ENCODE assay signal across 19 cellular contexts in genomic region chrX:39802354-39802753, GRCh38.
"Had no signal": no experiment of that assay in that cellular context is flagged by ENCODE, and none has a peak within 500 bp of the region (broad histone marks: within the 10 kb centered on the region; RNA-seq: fewer than 3 reads in every experiment).

No MANE protein-coding gene starts in this region.

- H3K27ac Mint-ChIP-seq: activated naive CD4-positive, alpha-beta T cell treated with anti-CD3 and anti-CD28 coated beads, Interleukin-2, amount 50 U/mL, for 72 hours; activated T-cell treated with anti-CD3 and anti-CD28 coated beads, Interleukin-2, amount 50 U/mL, for 24 hours; immature natural killer cell; natural killer cell; stimulated activated naive CD8-positive, alpha-beta T cell treated with anti-CD3 and anti-CD28 coated beads, Interleukin-15, amount 100 ng/mL, for 72 hours; T-helper 17 cell had no signal

- H3K27ac ChIP-seq: brain microvascular endothelial cell, psoas muscle, testis, upper lobe of right lung had no signal

- FAIRE-seq: endometrium had no signal

- H3K9me3 Mint-ChIP-seq: activated T-cell treated with anti-CD3 and anti-CD28 coated beads, Interleukin-2, amount 50 U/mL, for 24 hours; immature natural killer cell; natural killer cell; stimulated activated naive CD8-positive, alpha-beta T cell treated with anti-CD3 and anti-CD28 coated beads, Interleukin-15, amount 100 ng/mL, for 72 hours had no signal

- H3K4me3 Mint-ChIP-seq: activated T-cell treated with anti-CD3 and anti-CD28 coated beads, Interleukin-2, amount 50 U/mL, for 24 hours; immature natural killer cell; natural killer cell; stimulated activated naive CD8-positive, alpha-beta T cell treated with anti-CD3 and anti-CD28 coated beads, Interleukin-15, amount 100 ng/mL, for 72 hours; T-helper 17 cell had no signal

- ATAC-seq: activated naive CD4-positive, alpha-beta T cell treated with anti-CD3 and anti-CD28 coated beads, Interleukin-2, amount 50 U/mL, for 72 hours; esophagus mucosa; natural killer cell; psoas muscle; stimulated activated naive CD8-positive, alpha-beta T cell treated with anti-CD3 and anti-CD28 coated beads, Interleukin-15, amount 100 ng/mL, for 72 hours; T-helper 17 cell; upper lobe of right lung had no signal

- H3K27me3 Mint-ChIP-seq: stimulated activated naive CD8-positive, alpha-beta T cell treated with anti-CD3 and anti-CD28 coated beads, Interleukin-15, amount 100 ng/mL, for 72 hours; T-helper 17 cell had no signal

- H3K9me3 ChIP-seq: psoas muscle, testis, upper lobe of right lung had no signal

- H3K36me3 Mint-ChIP-seq: immature natural killer cell, natural killer cell had no signal

- H3K4me3 ChIP-seq: psoas muscle, testis, upper lobe of right lung had no signal

- DNase-seq: activated CD4-positive, alpha-beta T cell treated with anti-CD3 and anti-CD28 coated beads, Interleukin-2, amount 50 U/mL, for 4 hours; activated CD4-positive, CD25-positive, alpha-beta regulatory T cell treated with anti-CD3 and anti-CD28 coated beads, Interleukin-2, amount 50 U/mL, for 72 hours; activated effector memory CD4-positive, alpha-beta T cell treated with anti-CD3 and anti-CD28 coated beads, Interleukin-2, amount 50 U/mL, for 16 hours; activated T-cell treated with anti-CD3 and anti-CD28 coated beads, Interleukin-2, amount 50 U/mL, for 24 hours; amniotic stem cell; brain microvascular endothelial cell; immature natural killer cell; left cardiac atrium; mammary epithelial cell; natural killer cell; psoas muscle; stimulated activated CD4-positive, alpha-beta T cell treated with anti-CD3 and anti-CD28 coated beads, Interleukin-4, amount 100 ng/mL, for 24 hours; stimulated activated naive CD8-positive, alpha-beta T cell treated with anti-CD3 and anti-CD28 coated beads, Interleukin-15, amount 100 ng/mL, for 72 hours; T-helper 17 cell; testis; upper lobe of right lung had no signal

- H3K27me3 ChIP-seq: brain microvascular endothelial cell, testis, upper lobe of right lung had no signal

- H3K4me1 Mint-ChIP-seq: immature natural killer cell, natural killer cell had no signal

- H3K4me1 ChIP-seq: psoas muscle, testis, upper lobe of right lung had no signal

- H3K36me3 ChIP-seq: brain microvascular endothelial cell, upper lobe of right lung had no signal
